In genomic region chr19:30116530-30116929, GRCh38 we compare ENCODE assay signal across 23 cellular contexts.
"Had no signal": no experiment of that assay in that cellular context is flagged by ENCODE, and none has a peak within 500 bp of the region (broad histone marks: within the 10 kb centered on the region; RNA-seq: fewer than 3 reads in every experiment).

No MANE protein-coding gene starts in this region.

- H3K36me3 ChIP-seq: esophagus squamous epithelium, heart right ventricle, ovary, thyroid gland had no signal

- H3K4me2 ChIP-seq: smooth muscle cell had no signal

- H3K4me1 ChIP-seq: esophagus squamous epithelium, heart right ventricle, thyroid gland had no signal

- ATAC-seq: effector memory CD8-positive, alpha-beta T cell; naive thymus-derived CD8-positive, alpha-beta T cell; sciatic nerve had no signal

- H3K27ac ChIP-seq: esophagus squamous epithelium, heart right ventricle, ovary, thyroid gland had no signal

- H3K4me3 ChIP-seq: esophagus squamous epithelium, heart right ventricle, ovary, smooth muscle cell, thyroid gland had no signal

- H3K27me3 ChIP-seq: ovary, thyroid gland had no signal

- H3K9me3 ChIP-seq: esophagus squamous epithelium, heart right ventricle, ovary, thyroid gland had no signal

- DNase-seq: cerebellar nuclear complex; cortex of kidney; effector memory CD8-positive, alpha-beta T cell; erythroblast; esophagus squamous epithelium; foreskin melanocyte; heart right ventricle; hippocampal formation; midbrain; occipital lobe; ovary; stimulated activated CD4-positive, alpha-beta T cell treated with anti-CD3 and anti-CD28 coated beads, Interleukin-12 subunit alpha, Interleukin-12 subunit beta, amount 100 ng/mL, for 4 hours; stimulated activated CD4-positive, alpha-beta T cell treated with anti-CD3 and anti-CD28 coated beads, Interleukin-1b, Interleukin-23, amount 100 ng/mL, for 48 hours; stimulated activated CD4-positive, alpha-beta T cell treated with anti-CD3 and anti-CD28 coated beads, Interleukin-4, amount 100 ng/mL, for 1 hour; stimulated activated CD8-positive, alpha-beta memory T cell treated with anti-CD3 and anti-CD28 coated beads, Interleukin-4, amount 100 ng/mL, for 48 hours; stimulated activated naive CD4-positive, alpha-beta T cell; stimulated activated naive CD8-positive, alpha-beta T cell treated with anti-CD3 and anti-CD28 coated beads, Interleukin-15, amount 100 ng/mL, for 72 hours; thyroid gland had no signal

- FAIRE-seq: endometrium, keratinocyte had no signal
